In genomic region chr4:163920426-163920825, GRCh38 we compare ENCODE assay signal across 1 cellular context.
TF ChIP-seq lines count a peak whose summit lies in the region.

No MANE protein-coding gene starts in this region.

TF ChIP-seq in WTC11, 78 proteins besides CTCF, POLR2A, EP300 and RAD21 (continued from another document):
- TF ChIP-seq STAT6 (CRISPR knock-in tag; conservative IDR thresholded peaks at IDR 0.05; ENCODE audit: low read depth) (no peak), FOXK1 (CRISPR knock-in tag; IDR thresholded peaks at IDR 0.05) (no peak), ETV6 (CRISPR knock-in tag; IDR thresholded peaks at IDR 0.05) (no peak), RELA (CRISPR knock-in tag; IDR thresholded peaks at IDR 0.05; ENCODE audit: borderline replicate concordance) (no peak), NFE2L1 (CRISPR knock-in tag; IDR thresholded peaks at IDR 0.05) (no peak)
- TF ChIP-seq, protein P1, sequence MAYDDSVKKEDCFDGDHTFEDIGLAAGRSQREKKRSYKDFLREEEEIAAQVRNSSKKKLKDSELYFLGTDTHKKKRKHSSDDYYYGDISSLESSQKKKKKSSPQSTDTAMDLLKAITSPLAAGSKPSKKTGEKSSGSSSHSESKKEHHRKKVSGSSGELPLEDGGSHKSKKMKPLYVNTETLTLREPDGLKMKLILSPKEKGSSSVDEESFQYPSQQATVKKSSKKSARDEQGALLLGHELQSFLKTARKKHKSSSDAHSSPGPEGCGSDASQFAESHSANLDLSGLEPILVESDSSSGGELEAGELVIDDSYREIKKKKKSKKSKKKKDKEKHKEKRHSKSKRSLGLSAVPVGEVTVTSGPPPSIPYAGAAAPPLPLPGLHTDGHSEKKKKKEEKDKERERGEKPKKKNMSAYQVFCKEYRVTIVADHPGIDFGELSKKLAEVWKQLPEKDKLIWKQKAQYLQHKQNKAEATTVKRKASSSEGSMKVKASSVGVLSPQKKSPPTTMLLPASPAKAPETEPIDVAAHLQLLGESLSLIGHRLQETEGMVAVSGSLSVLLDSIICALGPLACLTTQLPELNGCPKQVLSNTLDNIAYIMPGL (CRISPR knock-in tag; IDR thresholded peaks at IDR 0.05) = no peak
